Comparison of ENCODE assay signal across 9 cellular contexts in the genomic region with DNA sequence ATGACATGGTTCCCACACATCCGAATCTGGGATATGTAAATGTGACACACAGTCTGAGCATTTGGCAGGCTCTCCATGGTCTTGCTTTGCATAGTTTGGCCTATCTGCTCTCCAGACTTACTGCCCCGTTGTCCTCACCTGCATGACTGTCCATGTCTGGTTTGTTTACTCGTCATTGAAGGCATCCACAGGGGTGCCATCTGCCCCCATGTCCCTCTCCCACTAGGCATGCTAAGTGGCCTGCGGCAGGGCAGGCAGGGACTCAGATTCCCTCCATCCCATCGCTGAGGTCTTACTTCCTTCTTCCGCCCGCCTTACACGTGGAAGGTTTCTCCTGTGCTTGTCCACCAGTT. TPM values are rescaled to one million over a fixed set of nuclear protein-coding genes. Genes with fewer than 3 reads are reported as not detected.
DNase-seq lines count a peak whose midpoint lies in the region; ATAC-seq and TF ChIP-seq lines count a peak whose summit lies in the region.
"Had no signal": no experiment of that assay in that cellular context is flagged by ENCODE, and none has a peak within 500 bp of the region (broad histone marks: within the 10 kb centered on the region; RNA-seq: fewer than 3 reads in every experiment).

No MANE protein-coding gene starts in this region.

- no peak for ATAC-seq in CD4-positive, alpha-beta T cell (ENCODE audit: poor library complexity)
- ATAC-seq in GM21423 (IDR thresholded peaks at IDR 0.05; ENCODE audit: unreplicated experiment) (no peak), HG03095 (IDR thresholded peaks at IDR 0.05; ENCODE audit: unreplicated experiment) (no peak)

- POLR2A ChIA-PET in CD4-positive, alpha-beta T cell (lab: Charles Lee) = no interaction called here

- CTCF ChIA-PET in CD4-positive, alpha-beta T cell (lab: Charles Lee) = interaction anchor here (1.9 kb wide), 1 partner anchor 152 kb away, joined by 5 read pairs; no protein-coding TSS in a partner anchor

- DNase-seq in CD4-positive, alpha-beta T cell = no peak
- DNase-seq in H7 (peak; percentile 33), osteoblast (ENCODE audit: insufficient read length, low spot score, missing footprints) (peak; percentile 79), NCI-H1105 treated with DMSO at 0.1 percent for 48 hours (lab: John Stamatoyannopoulos, UW) (no peak)
- DNase-seq: aorta, SHP77 treated with DMSO at 0.1 percent for 48 hours had no signal

- H3K27me3 Mint-ChIP-seq in CD4-positive, alpha-beta T cell = no peaks in the 10 kb centered on the region
- no peaks in the 10 kb centered on the region for H3K27me3 Mint-ChIP-seq in brain

- H3K27me3 ChIP-seq in CD4-positive, alpha-beta T cell (ENCODE audit: control insufficient read depth, insufficient read depth, low read length) = no peaks in the 10 kb centered on the region
- H3K27me3 ChIP-seq in H7 (ENCODE audit: control insufficient read depth, insufficient read depth, low read length) (no peaks in the 10 kb centered on the region), osteoblast (ENCODE audit: insufficient read depth, low read length) (no peaks in the 10 kb centered on the region)

- H3K4me1 Mint-ChIP-seq in CD4-positive, alpha-beta T cell (ENCODE audit: low read depth) = peaks cover 98% of the 10 kb centered on the region
- peaks cover 95% of the 10 kb centered on the region for H3K4me1 Mint-ChIP-seq in brain

- peaks cover 60% of the 10 kb centered on the region for H3K36me3 Mint-ChIP-seq in CD4-positive, alpha-beta T cell (ENCODE audit: low read depth)
- H3K36me3 Mint-ChIP-seq in brain = no peaks in the 10 kb centered on the region

- H3K4me2 ChIP-seq in osteoblast (ENCODE audit: insufficient read depth, low read length) = no peak overlapping the region

- peak overlapping the region; percentile 17 for H3K4me3 Mint-ChIP-seq in CD4-positive, alpha-beta T cell
- peak overlapping the region in 1 of 5 experiments; percentile 2 for H3K4me3 Mint-ChIP-seq in brain

- H3K36me3 ChIP-seq in H7 (replicated peaks; ENCODE audit: control insufficient read depth, insufficient read depth, low read length) (no peaks in the 10 kb centered on the region; the same call in 1 of the 2 replicates), osteoblast (ENCODE audit: insufficient read depth, low read length) (no peaks in the 10 kb centered on the region)

- no peak overlapping the region for H3K27ac ChIP-seq in CD4-positive, alpha-beta T cell (ENCODE audit: low read depth, low read length)
- H3K27ac ChIP-seq in osteoblast (ENCODE audit: low read depth, low read length) = no peak overlapping the region

- H3K9me3 ChIP-seq in CD4-positive, alpha-beta T cell (ENCODE audit: control insufficient read depth, low read length) = no peaks in the 10 kb centered on the region
- no peaks in the 10 kb centered on the region for H3K9me3 ChIP-seq in osteoblast (ENCODE audit: low read depth, low read length)

- no peak for TF ChIP-seq CTCF in CD4-positive, alpha-beta T cell (IDR thresholded peaks at IDR 0.05)
- no peak for TF ChIP-seq CTCF in brain (conservative IDR thresholded peaks at IDR 0.05)
- no peak for TF ChIP-seq CTCF in osteoblast (IDR thresholded peaks at IDR 0.05; ENCODE audit: extremely low read depth, low read depth, low read length)

- peaks cover 94% of the 10 kb centered on the region for H3K79me2 ChIP-seq in osteoblast (ENCODE audit: insufficient read depth, low read length)

- peaks cover 75% of the 10 kb centered on the region for H4K20me1 ChIP-seq in osteoblast (ENCODE audit: insufficient read depth, low read length)

- H3K4me3 ChIP-seq in H7 (ENCODE audit: insufficient read depth, low read depth, low read length) = no peak overlapping the region
- no peak overlapping the region for H3K4me3 ChIP-seq in osteoblast (ENCODE audit: insufficient read depth, low read length)

- intact Hi-C loops in CD4-positive, alpha-beta T cell (cut with DNase I, micrococcal nuclease) = no loop called here

- peaks cover 21% of the 10 kb centered on the region for H3K4me1 ChIP-seq in osteoblast (ENCODE audit: insufficient read depth, low read length)

- peak overlapping the region; percentile 80 for H3K27ac Mint-ChIP-seq in CD4-positive, alpha-beta T cell
- peak overlapping the region in 4 of 5 experiments; percentile 33 to 59 (median 48) for H3K27ac Mint-ChIP-seq in brain

- H3K9me3 Mint-ChIP-seq in CD4-positive, alpha-beta T cell = no peaks in the 10 kb centered on the region
- no peaks in the 10 kb centered on the region for H3K9me3 Mint-ChIP-seq in brain

- no peak overlapping the region for H2AFZ ChIP-seq in osteoblast (ENCODE audit: low read length)

RNA-seq across cellular contexts. Expression of a gene that starts 10.3 kb away (rescaled TPM):
- total RNA-seq in CD4-positive, alpha-beta T cell = 100 to 1,000 TPM; 284 to 308 TPM
- total RNA-seq in H7 (2014; rRNA removed; shearing (Covaris generic)) = 29.5 and 36.5 TPM in 2 replicates
- polyA plus RNA-seq in brain (ENCODE audit: insufficient read depth, low read depth, low replicate concordance) = 88.5 TPM
- total RNA-seq in osteoblast = 53.3 and 58.6 TPM in 2 replicates

Comparison
In these comparisons a context has a peak if more than half of its experiments do, and no peak if none do; other contexts are left out.
1. DNase-seq: peak in H7 (single experiment) and osteoblast (single experiment); none in CD4-positive, alpha-beta T cell (0 of 10) and NCI-H1105 treated with DMSO at 0.1 percent for 48 hours (single experiment).